Comparison of ENCODE assay signal across 1 cellular context in genomic region chr3:100463002-100463401, GRCh38.
A peak's percentile ranks its signal among the peaks of the same experiment; 100 is the strongest.
TF ChIP-seq lines count a peak whose summit lies in the region.

No MANE protein-coding gene starts in this region.

TF ChIP-seq in GM12878, 131 proteins besides CTCF, POLR2A, EP300 and RAD21 (continued from another document):
- TF ChIP-seq CUX1 (IDR thresholded peaks at IDR 0.05; ENCODE audit: insufficient replicate concordance, low read depth, low read length) (no peak), SREBF2 (IDR thresholded peaks at IDR 0.05; ENCODE audit: low read length) (no peak), RELB (IDR thresholded peaks at IDR 0.05; ENCODE audit: low read depth) (no peak), YY1 (IDR thresholded peaks at IDR 0.05; ENCODE audit: low read depth, low read length) (peak; percentile 49; the same call in 1 of the 2 replicates)
